In genomic region chr2:232438951-232439757, GRCh38 we compare ENCODE assay signal across 8 cellular contexts. TPM values are rescaled to one million over a fixed set of nuclear protein-coding genes. Genes with fewer than 3 reads are reported as not detected.
DNase-seq lines count a peak whose midpoint lies in the region; ATAC-seq and TF ChIP-seq lines count a peak whose summit lies in the region.

No MANE protein-coding gene starts in this region.

- no peaks in the 10 kb centered on the region for H3K4me1 Mint-ChIP-seq in progenitor cell of endocrine pancreas (ENCODE audit: low read depth)

- H3K36me3 ChIP-seq in esophagus squamous epithelium: no peaks in the 10 kb centered on the region

- WGBS in esophagus squamous epithelium, 2 donors: no CpG with 5 or more reads among the region's 22 CpGs

- peak; percentile 35 for DNase-seq in NCI-H2196 (lab: John Stamatoyannopoulos, UW; ENCODE audit: unreplicated experiment)
- no peak for DNase-seq in NCI-H2196 treated with DMSO at 0.1 percent for 48 hours (lab: John Stamatoyannopoulos, UW; ENCODE audit: unreplicated experiment)
- DNase-seq in activated CD4-positive, alpha-beta T cell treated with anti-CD3 and anti-CD28 coated beads for 48 hours: peak; percentile 55
- no peak for DNase-seq in esophagus squamous epithelium (lab: John Stamatoyannopoulos, UW)
- DNase-seq in progenitor cell of endocrine pancreas (ENCODE audit: low spot score, unreplicated experiment): no peak

- H3K27ac Mint-ChIP-seq in progenitor cell of endocrine pancreas: no peak overlapping the region

- TF ChIP-seq POLR2A in esophagus squamous epithelium (IDR thresholded peaks at IDR 0.05): no peak

- TF ChIP-seq CTCF in esophagus squamous epithelium (IDR thresholded peaks at IDR 0.05) (peak; percentile 14 to 56 (median 40)), progenitor cell of endocrine pancreas (IDR thresholded peaks at IDR 0.05; ENCODE audit: unreplicated experiment) (peak; percentile 62)

- ATAC-seq in HG03108 (IDR thresholded peaks at IDR 0.05; ENCODE audit: unreplicated experiment) (no peak), HG03521 (IDR thresholded peaks at IDR 0.05; ENCODE audit: unreplicated experiment) (no peak), GM21381 (IDR thresholded peaks at IDR 0.05; ENCODE audit: unreplicated experiment) (no peak)

- H3K36me3 Mint-ChIP-seq in progenitor cell of endocrine pancreas (ENCODE audit: insufficient read depth): no peaks in the 10 kb centered on the region

- peaks cover 0 to 5% (median 0%) of the 10 kb centered on the region in 3 donors for H3K4me1 ChIP-seq in esophagus squamous epithelium

- peaks cover 22% of the 10 kb centered on the region for H3K27me3 Mint-ChIP-seq in progenitor cell of endocrine pancreas

- no peak overlapping the region for H3K27ac ChIP-seq in esophagus squamous epithelium

- no peaks in the 10 kb centered on the region for H3K9me3 Mint-ChIP-seq in progenitor cell of endocrine pancreas (ENCODE audit: low read depth)

- peaks cover 0 to 19% (median 0%) of the 10 kb centered on the region in 4 donors for H3K27me3 ChIP-seq in esophagus squamous epithelium

- no peak overlapping the region for H3K4me3 Mint-ChIP-seq in progenitor cell of endocrine pancreas (ENCODE audit: low read depth)

- intact Hi-C loops in esophagus squamous epithelium (cut with DNase I): loop anchor here (10.0 kb wide), 1 partner anchor 534 kb away; no protein-coding TSS in a partner anchor

- H3K4me3 ChIP-seq in esophagus squamous epithelium: no peak overlapping the region

- H3K9me3 ChIP-seq in esophagus squamous epithelium: no peaks in the 10 kb centered on the region

RNA-seq across cellular contexts. Expression of gene ALPI, which starts 16.8 kb away (rescaled TPM):
- total RNA-seq in esophagus squamous epithelium (not detected), progenitor cell of endocrine pancreas (not detected in 2 replicates)

RNA-seq across cellular contexts. Expression of gene ALPG, which starts 32.5 kb away (rescaled TPM):
- total RNA-seq in esophagus squamous epithelium (not detected), progenitor cell of endocrine pancreas (not detected in 2 replicates)

RNA-seq across cellular contexts. Expression of gene ECEL1, which starts 48.5 kb away (rescaled TPM):
- total RNA-seq in esophagus squamous epithelium: under 1 TPM in 1 of 4 donors, not detected in 3; 0.19 TPM
- total RNA-seq in progenitor cell of endocrine pancreas: 2.0 and 2.9 TPM in 2 replicates

Comparison
In these comparisons a context has a peak if more than half of its experiments do, and no peak if none do; other contexts are left out.
1. DNase-seq: peak in NCI-H2196 (single experiment) and activated CD4-positive, alpha-beta T cell treated with anti-CD3 and anti-CD28 coated beads for 48 hours (single experiment); none in NCI-H2196 treated with DMSO at 0.1 percent for 48 hours (single experiment), esophagus squamous epithelium (single experiment) and progenitor cell of endocrine pancreas (single experiment).